Comparison of ENCODE assay signal across 11 cellular contexts in the genomic region with DNA sequence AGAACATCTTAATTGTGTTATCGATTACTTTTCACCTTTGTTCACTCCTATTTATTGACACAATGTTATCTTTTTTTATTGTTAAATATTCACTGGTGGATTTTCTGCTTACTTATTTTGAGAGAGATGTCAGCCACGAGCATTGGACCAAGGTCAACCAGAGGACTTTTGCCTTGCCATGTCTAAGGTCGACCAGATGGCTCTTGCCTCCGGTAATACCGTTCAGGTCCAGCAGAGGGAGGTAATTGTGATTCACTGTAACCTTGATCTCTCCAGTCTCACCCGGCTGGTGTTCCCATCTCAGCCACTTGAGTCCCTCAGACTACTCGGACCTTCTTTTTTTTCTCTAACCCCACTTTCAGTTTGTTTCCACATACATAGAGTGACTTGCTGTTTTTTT.
DNase-seq lines count a peak whose midpoint lies in the region; ATAC-seq, FAIRE-seq and TF ChIP-seq lines count a peak whose summit lies in the region.
"Had no signal": no experiment of that assay in that cellular context is flagged by ENCODE, and none has a peak within 500 bp of the region (broad histone marks: within the 10 kb centered on the region; RNA-seq: fewer than 3 reads in every experiment).

No MANE protein-coding gene starts in this region.

- intact Hi-C loops in CD8-positive, alpha-beta T cell (cut with DNase I, micrococcal nuclease), result loop anchor here in 1 of 2 experiments (1.0 kb wide), 1 partner anchor 98 kb away; no protein-coding TSS in a partner anchor

- H3K27ac ChIP-seq in CD8-positive, alpha-beta T cell (ENCODE audit: low read depth, low read length), result no peak overlapping the region
- H3K27ac ChIP-seq: heart right ventricle, spleen had no signal

- H3K4me1 Mint-ChIP-seq in CD8-positive, alpha-beta T cell (ENCODE audit: low read depth), result no peaks in the 10 kb centered on the region

- DNase-seq in CD8-positive, alpha-beta T cell, result no peak
- DNase-seq in GM13977 (ENCODE audit: low spot score) (no peak), SKM-1 (lab: John Stamatoyannopoulos, UW; ENCODE audit: unreplicated experiment) (peak; percentile 11), fibroblast of villous mesenchyme (ENCODE audit: low read depth) (no peak), kidney tubule cell (ENCODE audit: low spot score) (no peak), NCI-H1930 (lab: John Stamatoyannopoulos, UW) (no peak), RCC 7860 (ENCODE audit: low spot score) (no peak)
- DNase-seq: heart right ventricle, NCI-H2227 treated with DMSO at 0.1 percent for 48 hours, spleen had no signal

- H3K4me1 ChIP-seq in CD8-positive, alpha-beta T cell (ENCODE audit: insufficient read depth, low read length), result no peaks in the 10 kb centered on the region
- H3K4me1 ChIP-seq: heart right ventricle had no signal

- CTCF ChIA-PET in CD8-positive, alpha-beta T cell (lab: Charles Lee), result no interaction called here

- peak; percentile 15 for TF ChIP-seq CTCF in CD8-positive, alpha-beta T cell (IDR thresholded peaks at IDR 0.05)
- TF ChIP-seq CTCF in GM13977 (IDR thresholded peaks at IDR 0.05; ENCODE audit: extremely low read depth, insufficient read depth, missing control alignments) (peak; percentile 33), fibroblast of villous mesenchyme (IDR thresholded peaks at IDR 0.05; ENCODE audit: insufficient read depth, low read depth, low read length) (peak; percentile 36)

- in situ Hi-C loops in GM13977 (cut with MboI; ENCODE audit: low pct_unique_long_range_greater_than_20kb, low sequenced_read_pairs, unreplicated experiment), result no loop called here

- H3K36me3 ChIP-seq in CD8-positive, alpha-beta T cell (ENCODE audit: insufficient read depth, low read length), result no peaks in the 10 kb centered on the region

- peaks cover 71% of the 10 kb centered on the region for H3K9me3 Mint-ChIP-seq in CD8-positive, alpha-beta T cell

- POLR2A ChIA-PET in CD8-positive, alpha-beta T cell (lab: Charles Lee), result no interaction called here

- FAIRE-seq in RCC 7860 (lab: Jason Lieb, UNC), result no peak

- peaks cover 16% of the 10 kb centered on the region for H3K9me3 ChIP-seq in CD8-positive, alpha-beta T cell (ENCODE audit: low read length)

- no peak overlapping the region for H3K4me3 ChIP-seq in CD8-positive, alpha-beta T cell (ENCODE audit: low read depth, low read length)
- no peak overlapping the region for H3K4me3 ChIP-seq in fibroblast of villous mesenchyme (ENCODE audit: low read depth, low read length)
- H3K4me3 ChIP-seq: heart right ventricle, spleen had no signal

- H3K27ac Mint-ChIP-seq in CD8-positive, alpha-beta T cell, result no peak overlapping the region

- ATAC-seq in CD8-positive, alpha-beta T cell, result no peak
- ATAC-seq in HG02885 (IDR thresholded peaks at IDR 0.05; ENCODE audit: poor library complexity, unreplicated experiment), result no peak
- ATAC-seq: heart right ventricle had no signal

- H3K36me3 Mint-ChIP-seq in CD8-positive, alpha-beta T cell, result peaks cover 57% of the 10 kb centered on the region

- no peaks in the 10 kb centered on the region for H3K27me3 Mint-ChIP-seq in CD8-positive, alpha-beta T cell (ENCODE audit: low read depth)

- H3K27me3 ChIP-seq in CD8-positive, alpha-beta T cell (ENCODE audit: insufficient read depth, low read length), result no peaks in the 10 kb centered on the region
- H3K27me3 ChIP-seq: heart right ventricle, spleen had no signal

- no peak overlapping the region for H3K4me3 Mint-ChIP-seq in CD8-positive, alpha-beta T cell
